10 cellular contexts compared by ENCODE assay signal in genomic region chr2:38147333-38148121, GRCh38.
DNase-seq lines count a peak whose midpoint lies in the region; ATAC-seq and TF ChIP-seq lines count a peak whose summit lies in the region.
"Had no signal": no experiment of that assay in that cellular context is flagged by ENCODE, and none has a peak within 500 bp of the region (broad histone marks: within the 10 kb centered on the region; RNA-seq: fewer than 3 reads in every experiment).

No MANE protein-coding gene starts in this region.

- no peaks in the 10 kb centered on the region for H3K27me3 ChIP-seq in left lung
- no peaks in the 10 kb centered on the region for H3K27me3 ChIP-seq in thymus (ENCODE audit: control insufficient read depth, insufficient read depth)

- WGBS in thymus: 91% methylated on average over 8 of the region's 8 CpGs

- H3K4me1 ChIP-seq in left lung (peaks cover 9 to 68% of the 10 kb centered on the region in 2 donors), thymus (ENCODE audit: control insufficient read depth, insufficient read depth, low read length) (no peaks in the 10 kb centered on the region)

- H3K27ac ChIP-seq in left lung: peak overlapping the region; percentile 82 to 87
- peak overlapping the region; percentile 36 for H3K27ac ChIP-seq in thymus (ENCODE audit: low read depth)

- intact Hi-C loops in left lung (cut with DNase I): no loop called here

- H3K9me3 Mint-ChIP-seq in activated naive CD8-positive, alpha-beta T cell treated with anti-CD3 and anti-CD28 coated beads, Interleukin-2, amount 50 U/mL, for 24 hours: peaks cover 8% of the 10 kb centered on the region

- no peak overlapping the region for H3K4me3 ChIP-seq in left lung
- H3K4me3 ChIP-seq in thymus (ENCODE audit: low read length): no peak overlapping the region

- TF ChIP-seq CTCF in left lung (IDR thresholded peaks at IDR 0.05): no peak

- H3K4me3 Mint-ChIP-seq in activated naive CD8-positive, alpha-beta T cell treated with anti-CD3 and anti-CD28 coated beads, Interleukin-2, amount 50 U/mL, for 24 hours: no peak overlapping the region

- H3K36me3 ChIP-seq in left lung (no peaks in the 10 kb centered on the region), thymus (ENCODE audit: control insufficient read depth, insufficient read depth) (no peaks in the 10 kb centered on the region)

- H3K27me3 Mint-ChIP-seq in activated naive CD8-positive, alpha-beta T cell treated with anti-CD3 and anti-CD28 coated beads, Interleukin-2, amount 50 U/mL, for 24 hours: peaks cover 3% of the 10 kb centered on the region

- H3K4me1 Mint-ChIP-seq in activated naive CD8-positive, alpha-beta T cell treated with anti-CD3 and anti-CD28 coated beads, Interleukin-2, amount 50 U/mL, for 24 hours: peaks cover 15% of the 10 kb centered on the region
- H3K4me1 Mint-ChIP-seq: IgD-negative memory B cell had no signal

- DNase-seq in activated naive CD8-positive, alpha-beta T cell treated with anti-CD3 and anti-CD28 coated beads, Interleukin-2, amount 50 U/mL, for 24 hours: no peak
- DNase-seq in left lung (no peak), iPS-NIHi11 (ENCODE audit: low spot score) (no peak)
- no peak for DNase-seq in stimulated activated CD4-positive, alpha-beta T cell treated with anti-CD3 and anti-CD28 coated beads, Interleukin-1b, Interleukin-23, amount 100 ng/mL, for 48 hours
- DNase-seq: stimulated activated CD4-positive, alpha-beta T cell treated with anti-CD3 and anti-CD28 coated beads, Interleukin-4, amount 100 ng/mL, for 1 hour had no signal

- no peaks in the 10 kb centered on the region for H3K9me3 ChIP-seq in left lung
- H3K9me3 ChIP-seq in thymus (ENCODE audit: control insufficient read depth): no peaks in the 10 kb centered on the region

- peak; percentile 9 for ATAC-seq in HG03280 (IDR thresholded peaks at IDR 0.05; ENCODE audit: unreplicated experiment)
- ATAC-seq in activated naive CD8-positive, alpha-beta T cell treated with anti-CD3 and anti-CD28 coated beads, Interleukin-2, amount 50 U/mL, for 24 hours: no peak
- ATAC-seq in left lung: no peak
- no peak for ATAC-seq in GM18519 (IDR thresholded peaks at IDR 0.05; ENCODE audit: low FRiP score, unreplicated experiment)
- ATAC-seq in HG02981 (IDR thresholded peaks at IDR 0.05; ENCODE audit: unreplicated experiment): no peak

- H3K36me3 Mint-ChIP-seq in activated naive CD8-positive, alpha-beta T cell treated with anti-CD3 and anti-CD28 coated beads, Interleukin-2, amount 50 U/mL, for 24 hours (ENCODE audit: low read depth): no peaks in the 10 kb centered on the region

- peak overlapping the region; percentile 69 for H3K27ac Mint-ChIP-seq in activated naive CD8-positive, alpha-beta T cell treated with anti-CD3 and anti-CD28 coated beads, Interleukin-2, amount 50 U/mL, for 24 hours
- H3K27ac Mint-ChIP-seq: IgD-negative memory B cell had no signal
